8 cellular contexts compared by ENCODE assay signal in genomic region chr12:57620936-57621496, GRCh38. TPM values are rescaled to one million over a fixed set of nuclear protein-coding genes. Genes with fewer than 3 reads are reported as not detected.
DNase-seq lines count a peak whose midpoint lies in the region; ATAC-seq and TF ChIP-seq lines count a peak whose summit lies in the region.

No MANE protein-coding gene starts in this region.

- H3K9me3 ChIP-seq in vagina: no peaks in the 10 kb centered on the region

- H3K27ac ChIP-seq in vagina: no peak overlapping the region

- TF ChIP-seq CTCF in chondrocyte (IDR thresholded peaks at IDR 0.05): no peak
- TF ChIP-seq CTCF in vagina (IDR thresholded peaks at IDR 0.05): no peak

- H3K4me1 Mint-ChIP-seq in stimulated activated naive CD8-positive, alpha-beta T cell treated with anti-CD3 and anti-CD28 coated beads, Interleukin-15, Interleukin-2, amounts not matched to agents 100 ng/mL and 50 ng/mL, for 24 hours (ENCODE audit: low read depth): peaks cover 23% of the 10 kb centered on the region
- peaks cover 26% of the 10 kb centered on the region for H3K4me1 Mint-ChIP-seq in chondrocyte (ENCODE audit: low read depth)

- H3K9me3 Mint-ChIP-seq in stimulated activated naive CD8-positive, alpha-beta T cell treated with anti-CD3 and anti-CD28 coated beads, Interleukin-15, Interleukin-2, amounts not matched to agents 100 ng/mL and 50 ng/mL, for 24 hours: no peaks in the 10 kb centered on the region
- H3K9me3 Mint-ChIP-seq in chondrocyte (ENCODE audit: low read depth): no peaks in the 10 kb centered on the region

- H3K27me3 Mint-ChIP-seq in stimulated activated naive CD8-positive, alpha-beta T cell treated with anti-CD3 and anti-CD28 coated beads, Interleukin-15, Interleukin-2, amounts not matched to agents 100 ng/mL and 50 ng/mL, for 24 hours: peaks cover 82% of the 10 kb centered on the region
- peaks cover 38% of the 10 kb centered on the region for H3K27me3 Mint-ChIP-seq in chondrocyte (ENCODE audit: low read depth)

- no peak for DNase-seq in stimulated activated naive CD8-positive, alpha-beta T cell treated with anti-CD3 and anti-CD28 coated beads, Interleukin-15, Interleukin-2, amounts not matched to agents 100 U/mL and 50 U/mL, for 24 hours
- DNase-seq in chondrocyte (ENCODE audit: low spot score) (no peak), mesenteric fat pad (ENCODE audit: low spot score) (peak; percentile 89), vagina (ENCODE audit: extremely low spot score in 2 of 2) (no peak), NCI-H2171 (lab: John Stamatoyannopoulos, UW) (no peak), DMS153 (lab: John Stamatoyannopoulos, UW) (no peak)

- H3K4me1 ChIP-seq in vagina: peaks cover 21% of the 10 kb centered on the region

- peaks cover 0 to 3% of the 10 kb centered on the region in 2 donors for H3K36me3 ChIP-seq in vagina

- H3K27ac Mint-ChIP-seq in stimulated activated naive CD8-positive, alpha-beta T cell treated with anti-CD3 and anti-CD28 coated beads, Interleukin-15, Interleukin-2, amounts not matched to agents 100 ng/mL and 50 ng/mL, for 24 hours: peak overlapping the region; percentile 75
- H3K27ac Mint-ChIP-seq in chondrocyte (ENCODE audit: unreplicated experiment): no peak overlapping the region

- H3K4me3 ChIP-seq in vagina: peak overlapping the region; percentile 40 to 58

- intact Hi-C loops in vagina (cut with DNase I): loop anchor here (1.0 kb wide), 1 partner anchor 38 kb away; no protein-coding TSS in a partner anchor

- H3K36me3 Mint-ChIP-seq in stimulated activated naive CD8-positive, alpha-beta T cell treated with anti-CD3 and anti-CD28 coated beads, Interleukin-15, Interleukin-2, amounts not matched to agents 100 ng/mL and 50 ng/mL, for 24 hours (ENCODE audit: low read depth): no peaks in the 10 kb centered on the region
- peaks cover 23% of the 10 kb centered on the region for H3K36me3 Mint-ChIP-seq in chondrocyte (ENCODE audit: low read depth)

- no peaks in the 10 kb centered on the region for H3K27me3 ChIP-seq in vagina

- TF ChIP-seq POLR2A in vagina (IDR thresholded peaks at IDR 0.05): no peak

- no peak for ATAC-seq in stimulated activated naive CD8-positive, alpha-beta T cell treated with anti-CD3 and anti-CD28 coated beads, Interleukin-15, Interleukin-2, amounts not matched to agents 100 U/mL and 50 U/mL, for 24 hours
- ATAC-seq in GM19328 (IDR thresholded peaks at IDR 0.05; ENCODE audit: unreplicated experiment): no peak

- H3K4me3 Mint-ChIP-seq in stimulated activated naive CD8-positive, alpha-beta T cell treated with anti-CD3 and anti-CD28 coated beads, Interleukin-15, Interleukin-2, amounts not matched to agents 100 ng/mL and 50 ng/mL, for 24 hours: peak overlapping the region; percentile 77
- H3K4me3 Mint-ChIP-seq in chondrocyte (ENCODE audit: unreplicated experiment): peak overlapping the region; percentile 74

RNA-seq across cellular contexts. Expression of gene ARHGEF25, which starts 9.8 kb away (rescaled TPM):
- total RNA-seq in chondrocyte (29.0 to 30.6 TPM (median 29.5 TPM) in 3 replicates), mesenteric fat pad (12.8 TPM), vagina (28.7 TPM)

RNA-seq across cellular contexts. Expression of gene B4GALNT1, which starts 12.0 kb away (rescaled TPM):
- 20.8 to 21.8 TPM (median 21.4 TPM) in 3 replicates for total RNA-seq in chondrocyte
- 2.7 TPM for total RNA-seq in mesenteric fat pad
- 7.6 TPM for total RNA-seq in vagina

RNA-seq across cellular contexts. Expression of gene DTX3, which starts 16.4 kb away (rescaled TPM):
- total RNA-seq in chondrocyte (29.8 to 30.3 TPM (median 30.1 TPM) in 3 replicates), mesenteric fat pad (7.2 TPM), vagina (22.1 TPM)

RNA-seq across cellular contexts. Expression of gene PIP4K2C, which starts 30.0 kb away (rescaled TPM):
- 27.9 to 33.1 TPM (median 30.5 TPM) in 3 replicates for total RNA-seq in chondrocyte
- 14.3 TPM for total RNA-seq in mesenteric fat pad
- total RNA-seq in vagina: 16.7 TPM
